22 cellular contexts compared by ENCODE assay signal in genomic region chr2:181821064-181821463, GRCh38.
"Had no signal": no experiment of that assay in that cellular context is flagged by ENCODE, and none has a peak within 500 bp of the region (broad histone marks: within the 10 kb centered on the region; RNA-seq: fewer than 3 reads in every experiment).

No MANE protein-coding gene starts in this region.

- H3K4me1 ChIP-seq: gastrocnemius medialis, heart right ventricle, right atrium auricular region, tibial artery, upper lobe of left lung, uterus had no signal

- ATAC-seq: effector memory CD8-positive, alpha-beta T cell; gastrocnemius medialis; heart right ventricle; natural killer cell treated with Interleukin-12 subunit alpha and Interleukin-12 subunit beta and Interleukin-15 and Interleukin-18, amount 100 ng/mL, for 72 hours; stimulated activated effector memory CD8-positive, alpha-beta T cell treated with anti-CD3 and anti-CD28 coated beads, Interleukin-12 subunit alpha, Interleukin-12 subunit beta, amount 100 ng/mL, for 72 hours; stimulated activated naive CD8-positive, alpha-beta T cell treated with anti-CD3 and anti-CD28 coated beads, Interleukin-15, Interleukin-2, amounts not matched to agents 100 U/mL and 50 U/mL, for 24 hours had no signal

- H3K4me3 ChIP-seq: esophagus muscularis mucosa, gastrocnemius medialis, heart right ventricle, right atrium auricular region, sigmoid colon, tibial artery, upper lobe of left lung, uterus had no signal

- H3K36me3 Mint-ChIP-seq: natural killer cell treated with Interleukin-12 subunit alpha and Interleukin-12 subunit beta and Interleukin-15 and Interleukin-18, amount 100 ng/mL, for 72 hours; stimulated activated effector memory CD8-positive, alpha-beta T cell treated with anti-CD3 and anti-CD28 coated beads, Interleukin-12 subunit alpha, Interleukin-12 subunit beta, amount 100 ng/mL, for 72 hours had no signal

- H3K27ac ChIP-seq: epithelial cell of prostate, gastrocnemius medialis, heart right ventricle, right atrium auricular region, sigmoid colon, tibial artery, upper lobe of left lung, uterus had no signal

- FAIRE-seq: colon, islet of Langerhans, small intestine had no signal

- H3K27me3 ChIP-seq: esophagus muscularis mucosa, gastrocnemius medialis, heart right ventricle, right atrium auricular region, sigmoid colon, tibial artery, upper lobe of left lung, uterus had no signal

- H3K4me3 Mint-ChIP-seq: dendritic cell treated with granulocyte-macrophage colony-stimulating factor and Interleukin-4, amounts not matched to agents 40 ng/mL and 50 ng/mL, for 4 days; effector memory CD8-positive, alpha-beta T cell; natural killer cell treated with Interleukin-12 subunit alpha and Interleukin-12 subunit beta and Interleukin-15 and Interleukin-18, amount 100 ng/mL, for 72 hours; stimulated activated effector memory CD8-positive, alpha-beta T cell treated with anti-CD3 and anti-CD28 coated beads, Interleukin-12 subunit alpha, Interleukin-12 subunit beta, amount 100 ng/mL, for 72 hours had no signal

- H3K36me3 ChIP-seq: esophagus muscularis mucosa, gastrocnemius medialis, heart right ventricle, right atrium auricular region, sigmoid colon, tibial artery, upper lobe of left lung, uterus had no signal

- H3K27me3 Mint-ChIP-seq: dendritic cell treated with granulocyte-macrophage colony-stimulating factor and Interleukin-4, amounts not matched to agents 40 ng/mL and 50 ng/mL, for 4 days had no signal

- H3K27ac Mint-ChIP-seq: dendritic cell treated with granulocyte-macrophage colony-stimulating factor and Interleukin-4, amounts not matched to agents 40 ng/mL and 50 ng/mL, for 4 days; effector memory CD8-positive, alpha-beta T cell; natural killer cell treated with Interleukin-12 subunit alpha and Interleukin-12 subunit beta and Interleukin-15 and Interleukin-18, amount 100 ng/mL, for 72 hours; stimulated activated effector memory CD8-positive, alpha-beta T cell treated with anti-CD3 and anti-CD28 coated beads, Interleukin-12 subunit alpha, Interleukin-12 subunit beta, amount 100 ng/mL, for 72 hours had no signal

- H3K4me1 Mint-ChIP-seq: stimulated activated effector memory CD8-positive, alpha-beta T cell treated with anti-CD3 and anti-CD28 coated beads, Interleukin-12 subunit alpha, Interleukin-12 subunit beta, amount 100 ng/mL, for 72 hours had no signal

- H3K9me3 ChIP-seq: esophagus muscularis mucosa, gastrocnemius medialis, heart right ventricle, right atrium auricular region, sigmoid colon, tibial artery, upper lobe of left lung, uterus had no signal

- H3K9me3 Mint-ChIP-seq: dendritic cell treated with granulocyte-macrophage colony-stimulating factor and Interleukin-4, amounts not matched to agents 40 ng/mL and 50 ng/mL, for 4 days; effector memory CD8-positive, alpha-beta T cell; natural killer cell treated with Interleukin-12 subunit alpha and Interleukin-12 subunit beta and Interleukin-15 and Interleukin-18, amount 100 ng/mL, for 72 hours; stimulated activated effector memory CD8-positive, alpha-beta T cell treated with anti-CD3 and anti-CD28 coated beads, Interleukin-12 subunit alpha, Interleukin-12 subunit beta, amount 100 ng/mL, for 72 hours had no signal

- DNase-seq: effector memory CD8-positive, alpha-beta T cell; gastrocnemius medialis; heart right ventricle; hypothalamus; kidney glomerular epithelial cell; posterior cingulate gyrus; sigmoid colon; small intestine; stimulated activated CD4-positive, alpha-beta T cell treated with anti-CD3 and anti-CD28 coated beads, Interleukin-4, amount 100 ng/mL, for 1 hour; stimulated activated CD8-positive, alpha-beta memory T cell treated with anti-CD3 and anti-CD28 coated beads, Interleukin-4, amount 100 ng/mL, for 48 hours; stimulated activated naive CD8-positive, alpha-beta T cell treated with anti-CD3 and anti-CD28 coated beads, Interleukin-15, Interleukin-2, amounts not matched to agents 100 U/mL and 50 U/mL, for 24 hours; tibial artery; upper lobe of left lung; uterus had no signal
